Comparison of ENCODE assay signal across 13 cellular contexts in the genomic region with DNA sequence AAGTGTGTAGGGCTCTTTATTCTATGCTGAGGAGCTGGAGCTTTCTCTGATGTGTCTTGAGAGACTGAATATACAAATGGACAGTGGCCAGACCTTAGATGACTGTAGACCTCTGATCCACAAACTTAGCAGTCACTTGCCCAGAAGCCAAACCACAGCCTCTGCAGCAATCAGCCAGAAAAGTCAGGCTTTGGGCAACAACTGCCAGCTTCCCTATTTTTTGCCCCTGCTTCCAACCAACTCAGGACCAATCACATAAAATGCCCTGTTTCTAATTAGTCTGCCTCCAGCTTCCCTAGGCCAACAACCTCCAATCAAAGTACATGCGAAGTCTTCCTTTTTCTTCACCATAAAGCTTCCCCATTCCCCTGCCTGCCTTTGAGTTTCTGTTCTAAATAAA. TPM values are rescaled to one million over a fixed set of nuclear protein-coding genes. Genes with fewer than 3 reads are reported as not detected.
A peak's percentile ranks its signal among the peaks of the same experiment; 100 is the strongest.
DNase-seq lines count a peak whose midpoint lies in the region; ATAC-seq and TF ChIP-seq lines count a peak whose summit lies in the region.
"Had no signal": no experiment of that assay in that cellular context is flagged by ENCODE, and none has a peak within 500 bp of the region (broad histone marks: within the 10 kb centered on the region; RNA-seq: fewer than 3 reads in every experiment).

No MANE protein-coding gene starts in this region.

- no peak overlapping the region for H2AK5ac ChIP-seq in trophoblast cell (ENCODE audit: low read length)

- no peak for TF ChIP-seq EP300 in gastroesophageal sphincter (IDR thresholded peaks at IDR 0.05)

- TF ChIP-seq CTCF in gastroesophageal sphincter (IDR thresholded peaks at IDR 0.05) = no peak

- no peak overlapping the region for H4K12ac ChIP-seq in trophoblast cell (ENCODE audit: low read depth, low read length)

- H3K4me2 ChIP-seq in trophoblast cell (ENCODE audit: low read length) = no peak overlapping the region

- no peak overlapping the region for H2BK5ac ChIP-seq in trophoblast cell (ENCODE audit: low read depth, low read length, poor library complexity)

- H3K79me2 ChIP-seq in trophoblast cell (ENCODE audit: control insufficient read depth, insufficient read depth, low read length, poor library complexity) = no peaks in the 10 kb centered on the region

- no peak overlapping the region for H3K18ac ChIP-seq in trophoblast cell (ENCODE audit: low read length)

- no peak overlapping the region for H3K9ac ChIP-seq in trophoblast cell (ENCODE audit: low read length)

- H3K9me3 ChIP-seq in gastroesophageal sphincter = no peaks in the 10 kb centered on the region
- H3K9me3 ChIP-seq in trophoblast cell (ENCODE audit: insufficient read depth, low read depth, low read length) = peaks cover 2% of the 10 kb centered on the region
- H3K9me3 ChIP-seq: HAP-1, thoracic aorta had no signal

- no peak overlapping the region for H2BK12ac ChIP-seq in trophoblast cell (ENCODE audit: low read length)

- no peak overlapping the region for H3K14ac ChIP-seq in trophoblast cell (ENCODE audit: low read length)

- no peak overlapping the region for H3K4ac ChIP-seq in trophoblast cell (ENCODE audit: low read depth, low read length)

- no peaks in the 10 kb centered on the region for H3K36me3 ChIP-seq in gastroesophageal sphincter
- no peaks in the 10 kb centered on the region for H3K36me3 ChIP-seq in trophoblast cell (ENCODE audit: control insufficient read depth in 1 of 2, insufficient read depth in 2 of 2, low read length in 2 of 2)
- H3K36me3 ChIP-seq: HAP-1, thoracic aorta had no signal

- DNase-seq in GM04504 (ENCODE audit: low read depth) = peak; percentile 23
- DNase-seq in SIG-M5 treated with dmso at 0.1 percent for 504 hours (lab: John Stamatoyannopoulos, UW; ENCODE audit: unreplicated experiment) = peak; percentile 69
- DNase-seq in trophoblast cell = peak; percentile 21 to 30
- DNase-seq in SK-N-DZ (ENCODE audit: low spot score) = no peak
- DNase-seq: activated CD4-positive, alpha-beta memory T cell treated with anti-CD3 and anti-CD28 coated beads for 36 hours; CD8-positive, alpha-beta T cell; effector CD4-positive, alpha-beta T cell had no signal

- H3K27me3 ChIP-seq in gastroesophageal sphincter (no peaks in the 10 kb centered on the region), trophoblast cell (ENCODE audit: insufficient read depth, low read length) (no peaks in the 10 kb centered on the region)

- no peak overlapping the region for H2AFZ ChIP-seq in trophoblast cell (ENCODE audit: insufficient read depth, low read length, poor library complexity)

- ATAC-seq in gastroesophageal sphincter = peak; percentile 69
- ATAC-seq in GM18858 (IDR thresholded peaks at IDR 0.05; ENCODE audit: unreplicated experiment) = no peak
- ATAC-seq in HG03139 (IDR thresholded peaks at IDR 0.05; ENCODE audit: unreplicated experiment) = no peak
- no peak for ATAC-seq in GM18868 (IDR thresholded peaks at IDR 0.05; ENCODE audit: unreplicated experiment)
- ATAC-seq: CD8-positive, alpha-beta T cell had no signal

- no peak for TF ChIP-seq POLR2A in gastroesophageal sphincter (IDR thresholded peaks at IDR 0.05)

- no peak overlapping the region for H4K8ac ChIP-seq in trophoblast cell (ENCODE audit: low read depth, low read length)

- no peak overlapping the region for H3K4me3 ChIP-seq in gastroesophageal sphincter
- no peak overlapping the region for H3K4me3 ChIP-seq in trophoblast cell (ENCODE audit: low read depth, low read length)
- H3K4me3 ChIP-seq: HAP-1, thoracic aorta had no signal

- no peak overlapping the region for H3K23ac ChIP-seq in trophoblast cell (ENCODE audit: low read length)

- WGBS in gastroesophageal sphincter (ENCODE audit: low coverage in 1 of 2), 2 donors = 71 to 85% methylated on average over 1 of the region's 1 CpG
- WGBS in trophoblast cell (ENCODE audit: extremely low coverage, insufficient coverage, insufficient read length) = no CpG with 5 or more reads among the region's 1 CpG

- H4K91ac ChIP-seq in trophoblast cell (ENCODE audit: low read depth, low read length) = no peak overlapping the region

- H3K27ac ChIP-seq in gastroesophageal sphincter (no peak overlapping the region), trophoblast cell (ENCODE audit: low read depth, low read length) (no peak overlapping the region)
- H3K27ac ChIP-seq: thoracic aorta had no signal

- H3K79me1 ChIP-seq in trophoblast cell (ENCODE audit: low read length) = no peaks in the 10 kb centered on the region

- H3K4me1 ChIP-seq in gastroesophageal sphincter = no peaks in the 10 kb centered on the region
- H3K4me1 ChIP-seq in trophoblast cell (ENCODE audit: control insufficient read depth in 1 of 2, insufficient read depth in 2 of 2, low read length in 2 of 2) = no peaks in the 10 kb centered on the region
- H3K4me1 ChIP-seq: HAP-1 had no signal

- no peak overlapping the region for H2BK120ac ChIP-seq in trophoblast cell (ENCODE audit: insufficient read depth, low read length, poor library complexity)

RNA-seq across cellular contexts. Expression of gene CACUL1, which starts 37.7 kb away (rescaled TPM):
- total RNA-seq in gastroesophageal sphincter = 10 to 100 TPM; 35.7 to 67.2 (median 45.6) TPM
- polyA plus RNA-seq in trophoblast cell (2013) = 39.5 and 44.1 TPM in 2 replicates
- polyA plus RNA-seq in SK-N-DZ (2014; cell fraction: cytosol; rRNA removed) = 8.5 and 17.1 TPM in 2 replicates
- 11.5 and 24.2 TPM in 2 replicates for polyA plus RNA-seq in SK-N-DZ (2014; cell fraction: nucleus; rRNA removed)
